14 cellular contexts compared by ENCODE assay signal in genomic region chr14:90720832-90721231, GRCh38.
DNase-seq lines count a peak whose midpoint lies in the region; ATAC-seq and TF ChIP-seq lines count a peak whose summit lies in the region.
"Had no signal": no experiment of that assay in that cellular context is flagged by ENCODE, and none has a peak within 500 bp of the region (broad histone marks: within the 10 kb centered on the region; RNA-seq: fewer than 3 reads in every experiment).

No MANE protein-coding gene starts in this region.

- no peaks in the 10 kb centered on the region for H4K20me1 ChIP-seq in PC-3 (ENCODE audit: low read length)

- no peaks in the 10 kb centered on the region for H3K79me2 ChIP-seq in PC-3 (ENCODE audit: low read length)

- in situ Hi-C loops in gastrocnemius medialis (cut with MboI; ENCODE audit: low sequenced_read_pairs in 4 of 4) = loop anchor here in 1 of 4 donors (25.0 kb wide), 1 partner anchor 409 kb away; no protein-coding TSS in a partner anchor

- no peak overlapping the region for H3K9ac ChIP-seq in PC-3 (ENCODE audit: low read length)

- peaks cover 20% of the 10 kb centered on the region for H3K4me1 ChIP-seq in PC-3 (ENCODE audit: insufficient read depth, low read length)
- H3K4me1 ChIP-seq in gastrocnemius medialis = peaks cover 36 to 42% of the 10 kb centered on the region in 2 donors
- H3K4me1 ChIP-seq: HAP-1 had no signal

- H3K27me3 ChIP-seq in PC-3 (ENCODE audit: low read length) (no peaks in the 10 kb centered on the region), gastrocnemius medialis (no peaks in the 10 kb centered on the region)
- H3K27me3 ChIP-seq: BE2C had no signal

- no peaks in the 10 kb centered on the region for H3F3A ChIP-seq in PC-3 (ENCODE audit: low read length, unreplicated experiment)

- no peak overlapping the region for H2AFZ ChIP-seq in PC-3 (ENCODE audit: low read length)

- no TSS peak for BruUV-seq in PC-3 (replicated peaks; lab: Mats Ljungman, UMichigan)

- no peak overlapping the region for H3K4me2 ChIP-seq in PC-3 (ENCODE audit: low read length)
- H3K4me2 ChIP-seq: A549 had no signal

- DNase-seq in PC-3 (peak; percentile 10), cerebellar cortex (ENCODE audit: low spot score) (peak; percentile 31), gastrocnemius medialis (no peak), occipital lobe (lab: John Stamatoyannopoulos, UW) (no peak), NCI-H446 treated with DMSO at 0.1 percent for 48 hours (lab: John Stamatoyannopoulos, UW) (no peak)
- DNase-seq: CD4-positive, alpha-beta memory T cell; DMS79 had no signal

- H3K9me3 ChIP-seq in PC-3 (ENCODE audit: low read length) (no peaks in the 10 kb centered on the region), gastrocnemius medialis (no peaks in the 10 kb centered on the region)
- H3K9me3 ChIP-seq: A549, BE2C, HAP-1 had no signal

- CTCF ChIA-PET in PC-3 (lab: Charles Lee) = interaction anchor here (0.8 kb wide), 1 partner anchor 37 kb away, joined by 4 read pairs; no protein-coding TSS in a partner anchor

- POLR2A ChIA-PET in PC-3 (lab: Charles Lee; ENCODE audit: unreplicated experiment) = no interaction called here

- H3K27ac ChIP-seq in PC-3 (ENCODE audit: low read length) = no peak overlapping the region
- peak overlapping the region; percentile 69 to 79 (median 77) for H3K27ac ChIP-seq in gastrocnemius medialis
- H3K27ac ChIP-seq: A549, C4-2B had no signal

- no peak for TF ChIP-seq POLR2A in gastrocnemius medialis (IDR thresholded peaks at IDR 0.05)

- ATAC-seq in PC-3 (peak; percentile 50), gastrocnemius medialis (no peak), GM18519 (IDR thresholded peaks at IDR 0.05; ENCODE audit: low FRiP score, unreplicated experiment) (no peak)
- ATAC-seq: GM12878, HepG2 had no signal

- H3K9me2 ChIP-seq in PC-3 (replicated peaks; ENCODE audit: low read length) = no peaks in the 10 kb centered on the region

- intact Hi-C loops in PC-3 (cut with micrococcal nuclease) (no loop called here), gastrocnemius medialis (cut with DNase I; ENCODE audit: low total_unique reads) (loop anchor here (5.0 kb wide), 1 partner anchor 36 kb away; no protein-coding TSS in a partner anchor)

- no peak for TF ChIP-seq CTCF in PC-3 (conservative IDR thresholded peaks at IDR 0.05; ENCODE audit: low read depth, low read length)
- TF ChIP-seq CTCF in gastrocnemius medialis (IDR thresholded peaks at IDR 0.05 in 4 of 5, conservative IDR thresholded peaks at IDR 0.05 in 1 of 5) = no peak

- no peak overlapping the region for H3K4me3 ChIP-seq in PC-3 (ENCODE audit: low read length)
- H3K4me3 ChIP-seq in gastrocnemius medialis = no peak overlapping the region
- H3K4me3 ChIP-seq: A549, GM12878, HAP-1 had no signal

- H3K36me3 ChIP-seq in PC-3 (ENCODE audit: low read depth, low read length) = no peaks in the 10 kb centered on the region
- H3K36me3 ChIP-seq in gastrocnemius medialis = no peaks in the 10 kb centered on the region
- H3K36me3 ChIP-seq: HAP-1 had no signal

Comparison
In these comparisons a context has a peak if more than half of its experiments do, and no peak if none do; other contexts are left out.
1. DNase-seq: peak in PC-3 (single experiment) and cerebellar cortex (single experiment); none in gastrocnemius medialis (0 of 2), occipital lobe (single experiment) and NCI-H446 treated with DMSO at 0.1 percent for 48 hours (single experiment).